In the genomic region with DNA sequence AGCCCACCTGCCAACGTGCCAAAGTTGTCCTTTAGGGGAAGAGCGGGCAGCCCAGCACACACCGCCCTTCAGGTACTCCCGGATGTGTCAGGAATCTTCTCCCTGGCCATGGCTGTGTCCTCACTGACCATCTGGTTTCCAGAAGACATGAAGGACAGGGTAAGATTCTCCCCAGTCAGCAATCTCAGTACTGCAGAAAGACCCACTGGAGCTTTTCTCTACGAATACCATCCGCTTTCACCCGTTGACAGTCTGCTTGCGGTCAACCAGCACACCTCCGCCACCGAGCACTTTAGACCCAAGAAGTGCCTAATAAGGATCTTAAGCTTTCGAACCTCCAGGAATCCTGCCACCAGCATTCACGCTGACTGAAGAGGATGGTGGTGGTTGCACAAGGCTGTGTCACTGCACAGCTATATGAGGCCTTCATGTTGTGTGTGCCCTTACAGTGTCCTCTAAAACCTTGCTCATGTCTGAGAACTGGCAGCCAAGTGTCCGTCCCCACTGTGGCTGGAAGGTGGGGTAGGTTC, we compare ENCODE assay signal across 20 cellular contexts.
"Had no signal": no experiment of that assay in that cellular context is flagged by ENCODE, and none has a peak within 500 bp of the region (broad histone marks: within the 10 kb centered on the region; RNA-seq: fewer than 3 reads in every experiment).

No MANE protein-coding gene starts in this region.

- H3K4me3 ChIP-seq: right lobe of liver, stomach, upper lobe of left lung had no signal

- H3K27me3 ChIP-seq: right lobe of liver, upper lobe of left lung had no signal

- H3K27ac Mint-ChIP-seq: activated T-helper 2 cell treated with anti-CD3 and anti-CD28 coated beads, Interferon-gamma antibody, Interleukin-2, Interleukin-4, amounts not matched to agents 10 μg/mL and 5 μg/mL and 100 μg/mL, durations not matched to agents 14 hours and 24 hours and 36 hours had no signal

- DNase-seq: activated CD4-positive, alpha-beta T cell treated with anti-CD3 and anti-CD28 coated beads for 1 hour; activated CD4-positive, alpha-beta T cell treated with anti-CD3 and anti-CD28 coated beads, Interleukin-2, amount 50 U/mL, for 48 hours; activated naive CD4-positive, alpha-beta T cell treated with anti-CD3 and anti-CD28 coated beads for 36 hours; cerebellar nuclear complex; cortex of kidney; erythroblast; foreskin melanocyte; glutamatergic neuron; midbrain; right lobe of liver; small intestine; stimulated activated CD4-positive, alpha-beta T cell treated with anti-CD3 and anti-CD28 coated beads, Interleukin-15, amount 100 ng/mL, for 24 hours; stimulated activated CD4-positive, alpha-beta T cell treated with anti-CD3 and anti-CD28 coated beads, Interleukin-2, amount 100 ng/mL, for 48 hours; stomach; SW 1271; upper lobe of left lung; WERI-Rb-1 had no signal

- H3K4me1 ChIP-seq: right lobe of liver had no signal

- H3K4me3 Mint-ChIP-seq: activated naive CD4-positive, alpha-beta T cell treated with anti-CD3 and anti-CD28 coated beads for 36 hours; neural crest cell had no signal

- ATAC-seq: left lobe of liver had no signal

- H3K27ac ChIP-seq: right lobe of liver, stomach, upper lobe of left lung, WERI-Rb-1 had no signal

- H3K9me3 Mint-ChIP-seq: activated naive CD4-positive, alpha-beta T cell treated with anti-CD3 and anti-CD28 coated beads for 36 hours; activated T-helper 2 cell treated with anti-CD3 and anti-CD28 coated beads, Interferon-gamma antibody, Interleukin-2, Interleukin-4, amounts not matched to agents 10 μg/mL and 5 μg/mL and 100 μg/mL, durations not matched to agents 14 hours and 24 hours and 36 hours; neural crest cell had no signal

- H3K9me3 ChIP-seq: right lobe of liver, stomach, upper lobe of left lung had no signal
